Comparison of ENCODE assay signal across 19 cellular contexts in genomic region chr17:53687324-53687723, GRCh38.
"Had no signal": no experiment of that assay in that cellular context is flagged by ENCODE, and none has a peak within 500 bp of the region (broad histone marks: within the 10 kb centered on the region; RNA-seq: fewer than 3 reads in every experiment).

No MANE protein-coding gene starts in this region.

- ATAC-seq: effector memory CD8-positive, alpha-beta T cell; gastroesophageal sphincter; left colon; left ventricle myocardium superior; naive thymus-derived CD4-positive, alpha-beta T cell; sciatic nerve had no signal

- H3K27ac Mint-ChIP-seq: dendritic cell treated with granulocyte-macrophage colony-stimulating factor and Interleukin-4, amounts not matched to agents 40 ng/mL and 50 ng/mL, for 4 days; effector memory CD8-positive, alpha-beta T cell; naive thymus-derived CD4-positive, alpha-beta T cell; nephron progenitor cell had no signal

- H3K27me3 ChIP-seq: esophagus squamous epithelium, gastroesophageal sphincter, hepatocyte had no signal

- H3K4me1 Mint-ChIP-seq: naive thymus-derived CD4-positive, alpha-beta T cell; nephron progenitor cell had no signal

- H3K9me3 ChIP-seq: esophagus squamous epithelium had no signal

- DNase-seq: effector memory CD8-positive, alpha-beta T cell; esophagus squamous epithelium; foreskin fibroblast; kidney; left colon; left ventricle myocardium superior; mesenchymal stem cell; midbrain; naive thymus-derived CD4-positive, alpha-beta T cell; nephron progenitor cell; stimulated activated naive CD4-positive, alpha-beta T cell treated with Interleukin-2 at 50 U/mL for 16 hours; trophoblast cell had no signal

- H3K79me2 ChIP-seq: hepatocyte had no signal

- H3K27me3 Mint-ChIP-seq: dendritic cell treated with granulocyte-macrophage colony-stimulating factor and Interleukin-4, amounts not matched to agents 40 ng/mL and 50 ng/mL, for 4 days; effector memory CD8-positive, alpha-beta T cell; naive thymus-derived CD4-positive, alpha-beta T cell had no signal

- H3K27ac ChIP-seq: epithelial cell of prostate, esophagus squamous epithelium, gastroesophageal sphincter, hepatocyte, skin epidermis had no signal

- H3K4me2 ChIP-seq: hepatocyte had no signal

- H2AFZ ChIP-seq: hepatocyte had no signal

- H3K4me1 ChIP-seq: esophagus squamous epithelium, gastroesophageal sphincter had no signal

- H3K4me3 Mint-ChIP-seq: dendritic cell treated with granulocyte-macrophage colony-stimulating factor and Interleukin-4, amounts not matched to agents 40 ng/mL and 50 ng/mL, for 4 days; effector memory CD8-positive, alpha-beta T cell; naive thymus-derived CD4-positive, alpha-beta T cell; nephron progenitor cell had no signal

- H3K4me3 ChIP-seq: esophagus squamous epithelium, gastroesophageal sphincter, hepatocyte, lung, skin epidermis had no signal

- H3K36me3 ChIP-seq: esophagus squamous epithelium, gastroesophageal sphincter had no signal
